ENCODE assay signal across 8 cellular contexts in genomic region chr19:48490980-48491792, GRCh38. TPM values are rescaled to one million over a fixed set of nuclear protein-coding genes. Genes with fewer than 3 reads are reported as not detected.
DNase-seq lines count a peak whose midpoint lies in the region.

No MANE protein-coding gene starts in this region.

- H3K9me3 Mint-ChIP-seq in dendritic cell treated with granulocyte-macrophage colony-stimulating factor and Interleukin-4, amounts not matched to agents 40 ng/mL and 50 ng/mL, for 4 days: no peaks in the 10 kb centered on the region

- peak; percentile 45 for DNase-seq in CMK (ENCODE audit: low read depth)
- peak; percentile 45 for DNase-seq in Jurkat, Clone E6-1 (ENCODE audit: low read depth, low spot score)
- peak; percentile 41 for DNase-seq in activated CD4-positive, CD25-positive, alpha-beta regulatory T cell treated with anti-CD3 and anti-CD28 coated beads, Interleukin-2, amount 50 U/mL, for 72 hours
- DNase-seq in stimulated activated CD4-positive, alpha-beta T cell treated with anti-CD3 and anti-CD28 coated beads, Interleukin-12 subunit alpha, Interleukin-12 subunit beta, amount 100 ng/mL, for 4 hours: peak; percentile 51
- no peak for DNase-seq in dermis blood vessel endothelial cell
- no peak for DNase-seq in SKM-1 (lab: John Stamatoyannopoulos, UW; ENCODE audit: unreplicated experiment)
- no peak for DNase-seq in epidermal melanocyte (ENCODE audit: insufficient read length, low spot score)

- H3K27me3 Mint-ChIP-seq in dendritic cell treated with granulocyte-macrophage colony-stimulating factor and Interleukin-4, amounts not matched to agents 40 ng/mL and 50 ng/mL, for 4 days: peaks cover 60% of the 10 kb centered on the region

- H3K4me1 Mint-ChIP-seq in dendritic cell treated with granulocyte-macrophage colony-stimulating factor and Interleukin-4, amounts not matched to agents 40 ng/mL and 50 ng/mL, for 4 days (ENCODE audit: low read depth): peaks cover 45% of the 10 kb centered on the region

- intact Hi-C loops in dendritic cell treated with granulocyte-macrophage colony-stimulating factor and Interleukin-4, amounts not matched to agents 40 ng/mL and 50 ng/mL, for 4 days (cut with micrococcal nuclease): loop anchor here (5.0 kb wide), 1 partner anchor 116 kb away; the partner anchor contains the start of gene SPACA4

- H3K4me3 Mint-ChIP-seq in dendritic cell treated with granulocyte-macrophage colony-stimulating factor and Interleukin-4, amounts not matched to agents 40 ng/mL and 50 ng/mL, for 4 days: peak overlapping the region; percentile 17

- H3K27ac Mint-ChIP-seq in dendritic cell treated with granulocyte-macrophage colony-stimulating factor and Interleukin-4, amounts not matched to agents 40 ng/mL and 50 ng/mL, for 4 days: peak overlapping the region; percentile 90

- H3K36me3 Mint-ChIP-seq in dendritic cell treated with granulocyte-macrophage colony-stimulating factor and Interleukin-4, amounts not matched to agents 40 ng/mL and 50 ng/mL, for 4 days (ENCODE audit: low read depth): no peaks in the 10 kb centered on the region

- H3K4me3 ChIP-seq in Jurkat, Clone E6-1 (ENCODE audit: low read length): no peak overlapping the region

RNA-seq across cellular contexts. Expression of gene LMTK3, which starts 20.4 kb away (rescaled TPM):
- polyA plus RNA-seq in Jurkat, Clone E6-1 (2012; ENCODE audit: insufficient read depth, insufficient read length): 2.8 TPM
- total RNA-seq in dermis blood vessel endothelial cell: 0.14 TPM in 1 of 2 replicates, not detected in the other

RNA-seq across cellular contexts. Expression of gene CYTH2, which starts 22.0 kb away (rescaled TPM):
- polyA plus RNA-seq in Jurkat, Clone E6-1 (2012; ENCODE audit: insufficient read depth, insufficient read length): 55.2 TPM
- 63.1 and 89.0 TPM in 2 replicates for total RNA-seq in dermis blood vessel endothelial cell

RNA-seq across cellular contexts. Expression of gene KCNJ14, which starts 35.8 kb away (rescaled TPM):
- 0.22 TPM for polyA plus RNA-seq in Jurkat, Clone E6-1 (2012; ENCODE audit: insufficient read depth, insufficient read length)
- total RNA-seq in dermis blood vessel endothelial cell: 0.33 and 0.51 TPM in 2 replicates

RNA-seq across cellular contexts. Expression of gene GRWD1, which starts 45.4 kb away (rescaled TPM):
- polyA plus RNA-seq in Jurkat, Clone E6-1 (2012; ENCODE audit: insufficient read depth, insufficient read length): 46.8 TPM
- total RNA-seq in dermis blood vessel endothelial cell: 41.4 and 57.9 TPM in 2 replicates

Comparison
In these comparisons a context has a peak if more than half of its experiments do, and no peak if none do; other contexts are left out.
1. DNase-seq: peak in CMK (single experiment), Jurkat, Clone E6-1 (single experiment), activated CD4-positive, CD25-positive, alpha-beta regulatory T cell treated with anti-CD3 and anti-CD28 coated beads, Interleukin-2, amount 50 U/mL, for 72 hours (single experiment) and stimulated activated CD4-positive, alpha-beta T cell treated with anti-CD3 and anti-CD28 coated beads, Interleukin-12 subunit alpha, Interleukin-12 subunit beta, amount 100 ng/mL, for 4 hours (single experiment); none in dermis blood vessel endothelial cell (single experiment), SKM-1 (single experiment) and epidermal melanocyte (single experiment).